12 cellular contexts compared by ENCODE assay signal in genomic region chr1:161217831-161218230, GRCh38. TPM values are rescaled to one million over a fixed set of nuclear protein-coding genes. Genes with fewer than 3 reads are reported as not detected.
DNase-seq lines count a peak whose midpoint lies in the region; ATAC-seq and TF ChIP-seq lines count a peak whose summit lies in the region.
"Had no signal": no experiment of that assay in that cellular context is flagged by ENCODE, and none has a peak within 500 bp of the region (broad histone marks: within the 10 kb centered on the region; RNA-seq: fewer than 3 reads in every experiment).

No MANE protein-coding gene starts in this region.

- peak overlapping the region; percentile 72 to 100 (median 91) for H3K4me2 ChIP-seq in BLaER1 treated with 17β-estradiol and CSF1 and Interleukin-3, amounts not matched to agents 10 nM and 100 nM
- peak overlapping the region; percentile 77 for H3K4me2 ChIP-seq in osteoblast (ENCODE audit: insufficient read depth, low read length)

- peaks cover 8 to 76% (median 72%) of the 10 kb centered on the region in 11 experiments; a peak in 21 of 22 replicates for H3K27me3 ChIP-seq in BLaER1 treated with 17β-estradiol and CSF1 and Interleukin-3, amounts not matched to agents 10 nM and 100 nM
- no peaks in the 10 kb centered on the region for H3K27me3 ChIP-seq in osteoblast (ENCODE audit: insufficient read depth, low read length)

- H3K79me2 ChIP-seq in osteoblast (ENCODE audit: insufficient read depth, low read length) = no peaks in the 10 kb centered on the region

- TF ChIP-seq CTCF in coronary artery (IDR thresholded peaks at IDR 0.05) (no peak), osteoblast (IDR thresholded peaks at IDR 0.05; ENCODE audit: extremely low read depth, low read depth, low read length) (no peak)

- H3K36me3 ChIP-seq in BLaER1 treated with 17β-estradiol and CSF1 and Interleukin-3, amounts not matched to agents 10 nM and 100 nM = peaks cover 19 to 64% (median 21%) of the 10 kb centered on the region in 11 experiments
- peaks cover 17% of the 10 kb centered on the region for H3K36me3 ChIP-seq in osteoblast (ENCODE audit: insufficient read depth, low read length)

- no peaks in the 10 kb centered on the region for H3K9me3 ChIP-seq in BLaER1 treated with 17β-estradiol and CSF1 and Interleukin-3, amounts not matched to agents 10 nM and 100 nM (replicated peaks in 1 of 11)
- H3K9me3 ChIP-seq in osteoblast (ENCODE audit: low read depth, low read length) = no peaks in the 10 kb centered on the region

- DNase-seq in coronary artery (ENCODE audit: low spot score) = no peak
- DNase-seq in osteoblast (ENCODE audit: insufficient read length, low spot score, missing footprints) = no peak
- DNase-seq in germinal center (ENCODE audit: low spot score) = no peak
- no peak for DNase-seq in hippocampal formation (lab: John Stamatoyannopoulos, UW)
- no peak for DNase-seq in stimulated activated CD4-positive, alpha-beta T cell treated with anti-CD3 and anti-CD28 coated beads, Interleukin-2, amount 100 ng/mL, for 48 hours
- DNase-seq: activated CD4-positive, alpha-beta memory T cell treated with anti-CD3 and anti-CD28 coated beads, Interleukin-2, amount 10 ng/mL, durations not matched to agents 7 days and 5 days; NCI-H1417 treated with DMSO at 0.1 percent for 48 hours had no signal

- peak overlapping the region; percentile 40 for H2AFZ ChIP-seq in osteoblast (ENCODE audit: low read length)

- peaks cover 0 to 47% (median 20%) of the 10 kb centered on the region in 11 experiments; a peak in 16 of 22 replicates for H4K20me1 ChIP-seq in BLaER1 treated with 17β-estradiol and CSF1 and Interleukin-3, amounts not matched to agents 10 nM and 100 nM
- no peaks in the 10 kb centered on the region for H4K20me1 ChIP-seq in osteoblast (ENCODE audit: insufficient read depth, low read length)

- ATAC-seq in HG03439 (IDR thresholded peaks at IDR 0.05; ENCODE audit: unreplicated experiment) (peak; percentile 16), HG02642 (IDR thresholded peaks at IDR 0.05; ENCODE audit: poor library complexity, unreplicated experiment) (no peak)

- peak overlapping the region in 4 of 10 experiments; percentile 56 to 81 (median 74); a peak in 9 of 20 replicates for H3K4me3 ChIP-seq in BLaER1 treated with 17β-estradiol and CSF1 and Interleukin-3, amounts not matched to agents 10 nM and 100 nM
- peak overlapping the region; percentile 47 for H3K4me3 ChIP-seq in coronary artery
- peak overlapping the region; percentile 11 for H3K4me3 ChIP-seq in osteoblast (ENCODE audit: insufficient read depth, low read length)

- H3K4me1 ChIP-seq in BLaER1 treated with 17β-estradiol and CSF1 and Interleukin-3, amounts not matched to agents 10 nM and 100 nM = peaks cover 50 to 64% (median 54%) of the 10 kb centered on the region in 10 experiments
- H3K4me1 ChIP-seq in osteoblast (ENCODE audit: insufficient read depth, low read length) = peaks cover 24% of the 10 kb centered on the region

- peak overlapping the region in 5 of 11 experiments; percentile 23 to 91 (median 86); a peak in 9 of 22 replicates for H3K9ac ChIP-seq in BLaER1 treated with 17β-estradiol and CSF1 and Interleukin-3, amounts not matched to agents 10 nM and 100 nM

- peak overlapping the region in 5 of 11 experiments; percentile 18 to 92 (median 83); a peak in 9 of 22 replicates for H3K27ac ChIP-seq in BLaER1 treated with 17β-estradiol and CSF1 and Interleukin-3, amounts not matched to agents 10 nM and 100 nM
- H3K27ac ChIP-seq in coronary artery (peak overlapping the region; percentile 80 to 94), osteoblast (ENCODE audit: low read depth, low read length) (peak overlapping the region; percentile 97)
- H3K27ac ChIP-seq: C4-2B had no signal

RNA-seq across cellular contexts. Expression of gene FCER1G, which starts 2.7 kb away (rescaled TPM):
- total RNA-seq in osteoblast = 0.29 and 0.72 TPM in 2 replicates
- total RNA-seq: renal cortical epithelial cell had no signal

RNA-seq across cellular contexts. Expression of gene APOA2, which starts 5.6 kb away (rescaled TPM):
- total RNA-seq in osteoblast = not detected in 2 replicates
- total RNA-seq: activated CD4-positive, alpha-beta memory T cell treated with anti-CD3 and anti-CD28 coated beads, Interleukin-2, amount 10 ng/mL, durations not matched to agents 7 days and 5 days; renal cortical epithelial cell had no signal

RNA-seq across cellular contexts. Expression of gene TOMM40L, which starts 8.0 kb away (rescaled TPM):
- total RNA-seq in osteoblast = 6.5 and 8.8 TPM in 2 replicates

RNA-seq across cellular contexts. Expression of gene NDUFS2, which starts 15.7 kb away (rescaled TPM):
- total RNA-seq in osteoblast = 103 and 130 TPM in 2 replicates

RNA-seq across cellular contexts. Expression of gene ADAMTS4, which starts 19.0 kb away (rescaled TPM):
- total RNA-seq in osteoblast = 1.4 and 3.5 TPM in 2 replicates
